8 cellular contexts compared by ENCODE assay signal in genomic region chr19:49869484-49870308, GRCh38. TPM values are rescaled to one million over a fixed set of nuclear protein-coding genes. Genes with fewer than 3 reads are reported as not detected.
DNase-seq lines count a peak whose midpoint lies in the region; ATAC-seq and TF ChIP-seq lines count a peak whose summit lies in the region.

No MANE protein-coding gene starts in this region.

- no peaks in the 10 kb centered on the region for H3K9me3 Mint-ChIP-seq in activated naive CD8-positive, alpha-beta T cell treated with anti-CD3 and anti-CD28 coated beads, Interleukin-2, amount 10 ng/mL, durations not matched to agents 7 days and 5 days

- H3K4me1 ChIP-seq in osteoblast (ENCODE audit: insufficient read depth, low read length) (peaks cover 33% of the 10 kb centered on the region), thymus (ENCODE audit: control insufficient read depth, insufficient read depth, low read length) (peaks cover 31% of the 10 kb centered on the region)

- WGBS in thymus = under 1% methylated on average over 67 of the region's 67 CpGs

- intact Hi-C loops in head of caudate nucleus (cut with DNase I) = no loop called here

- POLR2A ChIA-PET in activated naive CD8-positive, alpha-beta T cell treated with anti-CD3 and anti-CD28 coated beads, Interleukin-2, amount 10 ng/mL, durations not matched to agents 7 days and 5 days (lab: Charles Lee) = interaction anchor here (0.7 to 2.0 kb wide), 11 partner anchors 8 to 280 kb away, joined by 3 to 17 read pairs (median 6); partner anchors contain the start of genes AKT1S1, ATF5, FUZ and IL4I1

- peaks cover 12% of the 10 kb centered on the region for H4K20me1 ChIP-seq in osteoblast (ENCODE audit: insufficient read depth, low read length)

- H3K4me2 ChIP-seq in osteoblast (ENCODE audit: insufficient read depth, low read length) = peak overlapping the region; percentile 94

- no peaks in the 10 kb centered on the region for H3K27me3 Mint-ChIP-seq in activated naive CD8-positive, alpha-beta T cell treated with anti-CD3 and anti-CD28 coated beads, Interleukin-2, amount 10 ng/mL, durations not matched to agents 7 days and 5 days

- H3K36me3 ChIP-seq in osteoblast (ENCODE audit: insufficient read depth, low read length) = peaks cover 18% of the 10 kb centered on the region
- peaks cover 19% of the 10 kb centered on the region for H3K36me3 ChIP-seq in thymus (ENCODE audit: control insufficient read depth, insufficient read depth)

- peak overlapping the region; percentile 69 for H3K27ac ChIP-seq in osteoblast (ENCODE audit: low read depth, low read length)
- peak overlapping the region; percentile 95 for H3K27ac ChIP-seq in thymus (ENCODE audit: low read depth)

- peaks cover 60% of the 10 kb centered on the region for H3K79me2 ChIP-seq in osteoblast (ENCODE audit: insufficient read depth, low read length)

- H3K27me3 ChIP-seq in osteoblast (ENCODE audit: insufficient read depth, low read length) (no peaks in the 10 kb centered on the region), thymus (ENCODE audit: control insufficient read depth, insufficient read depth) (no peaks in the 10 kb centered on the region)

- H3K4me1 Mint-ChIP-seq in activated naive CD8-positive, alpha-beta T cell treated with anti-CD3 and anti-CD28 coated beads, Interleukin-2, amount 10 ng/mL, durations not matched to agents 7 days and 5 days = peaks cover 32% of the 10 kb centered on the region

- H3K4me3 Mint-ChIP-seq in activated naive CD8-positive, alpha-beta T cell treated with anti-CD3 and anti-CD28 coated beads, Interleukin-2, amount 10 ng/mL, durations not matched to agents 7 days and 5 days = no peak overlapping the region

- TF ChIP-seq POLR2A in GM10847 (IDR thresholded peaks at IDR 0.05; ENCODE audit: extremely low read depth, insufficient read length) = peak; percentile 56

- peak overlapping the region; percentile 94 for H3K27ac Mint-ChIP-seq in activated naive CD8-positive, alpha-beta T cell treated with anti-CD3 and anti-CD28 coated beads, Interleukin-2, amount 10 ng/mL, durations not matched to agents 7 days and 5 days

- DNase-seq in NCI-H1105 treated with DMSO at 0.1 percent for 48 hours (lab: John Stamatoyannopoulos, UW) = peak; percentile 100
- DNase-seq in SKM-1 treated with dmso at 0.1 percent for 144 hours (lab: John Stamatoyannopoulos, UW; ENCODE audit: unreplicated experiment) = peak; percentile 95
- DNase-seq in activated naive CD8-positive, alpha-beta T cell treated with anti-CD3 and anti-CD28 coated beads, Interleukin-2, amount 10 ng/mL, durations not matched to agents 7 days and 5 days = peak; percentile 90
- DNase-seq in head of caudate nucleus = peak; percentile 92 to 99 (median 98)
- peak; percentile 100 for DNase-seq in osteoblast (ENCODE audit: insufficient read length, low spot score, missing footprints)

- H3K9me3 ChIP-seq in osteoblast (ENCODE audit: low read depth, low read length) = no peaks in the 10 kb centered on the region
- H3K9me3 ChIP-seq in thymus (ENCODE audit: control insufficient read depth) = no peaks in the 10 kb centered on the region

- peak; percentile 74 for ATAC-seq in HG02642 (IDR thresholded peaks at IDR 0.05; ENCODE audit: poor library complexity, unreplicated experiment)
- ATAC-seq in activated naive CD8-positive, alpha-beta T cell treated with anti-CD3 and anti-CD28 coated beads, Interleukin-2, amount 10 ng/mL, durations not matched to agents 7 days and 5 days (ENCODE audit: low read depth) = peak; percentile 85

- peaks cover 4% of the 10 kb centered on the region for H3K36me3 Mint-ChIP-seq in activated naive CD8-positive, alpha-beta T cell treated with anti-CD3 and anti-CD28 coated beads, Interleukin-2, amount 10 ng/mL, durations not matched to agents 7 days and 5 days

- H3K4me3 ChIP-seq in osteoblast (ENCODE audit: insufficient read depth, low read length) = peak overlapping the region; percentile 74
- H3K4me3 ChIP-seq in thymus (ENCODE audit: low read length) = peak overlapping the region; percentile 68

- peak overlapping the region; percentile 50 for H2AFZ ChIP-seq in osteoblast (ENCODE audit: low read length)

- TF ChIP-seq CTCF in osteoblast (IDR thresholded peaks at IDR 0.05; ENCODE audit: extremely low read depth, low read depth, low read length) = no peak

RNA-seq across cellular contexts. Expression of gene PNKP, which starts 2.3 kb away (rescaled TPM):
- total RNA-seq in activated naive CD8-positive, alpha-beta T cell treated with anti-CD3 and anti-CD28 coated beads, Interleukin-2, amount 10 ng/mL, durations not matched to agents 7 days and 5 days = 100 to 1,000 TPM; 144 to 160 TPM
- 42.1 and 43.8 TPM in 2 replicates for total RNA-seq in osteoblast
- polyA plus RNA-seq in thymus = 85.3 TPM

RNA-seq across cellular contexts. Expression of gene AKT1S1, which starts 7.5 kb away (rescaled TPM):
- total RNA-seq in activated naive CD8-positive, alpha-beta T cell treated with anti-CD3 and anti-CD28 coated beads, Interleukin-2, amount 10 ng/mL, durations not matched to agents 7 days and 5 days = 10 to 100 TPM; 17.3 to 19.9 TPM
- 13.3 and 13.4 TPM in 2 replicates for total RNA-seq in osteoblast
- polyA plus RNA-seq in thymus = 27.9 TPM

RNA-seq across cellular contexts. Expression of gene TBC1D17, which starts 7.8 kb away (rescaled TPM):
- total RNA-seq in activated naive CD8-positive, alpha-beta T cell treated with anti-CD3 and anti-CD28 coated beads, Interleukin-2, amount 10 ng/mL, durations not matched to agents 7 days and 5 days = 10 to 100 TPM; 51.3 to 53.4 TPM
- total RNA-seq in osteoblast = 21.4 and 26.5 TPM in 2 replicates
- 69.7 TPM for polyA plus RNA-seq in thymus

RNA-seq across cellular contexts. Expression of gene PTOV1, which starts 18.7 kb away (rescaled TPM):
- 100 to 1,000 TPM in 1 of 2 experiments, 10 to 100 TPM in 1; 99.7 to 102 TPM for total RNA-seq in activated naive CD8-positive, alpha-beta T cell treated with anti-CD3 and anti-CD28 coated beads, Interleukin-2, amount 10 ng/mL, durations not matched to agents 7 days and 5 days
- 39.4 and 43.3 TPM in 2 replicates for total RNA-seq in osteoblast
- 125 TPM for polyA plus RNA-seq in thymus

RNA-seq across cellular contexts. Expression of gene IL4I1, which starts 27.0 kb away (rescaled TPM):
- total RNA-seq in activated naive CD8-positive, alpha-beta T cell treated with anti-CD3 and anti-CD28 coated beads, Interleukin-2, amount 10 ng/mL, durations not matched to agents 7 days and 5 days = 1 to 10 TPM; 1.4 to 1.7 TPM
- 0.29 and 1.4 TPM in 2 replicates for total RNA-seq in osteoblast
- 11.5 TPM for polyA plus RNA-seq in thymus

Comparison
In these comparisons a context has a peak if more than half of its experiments do, and no peak if none do; other contexts are left out.
1. Peak in every context shown above with its lines: DNase-seq, ATAC-seq, H3K4me3 ChIP-seq and H3K27ac ChIP-seq.